ENCODE assay signal across 19 cellular contexts in the genomic region with DNA sequence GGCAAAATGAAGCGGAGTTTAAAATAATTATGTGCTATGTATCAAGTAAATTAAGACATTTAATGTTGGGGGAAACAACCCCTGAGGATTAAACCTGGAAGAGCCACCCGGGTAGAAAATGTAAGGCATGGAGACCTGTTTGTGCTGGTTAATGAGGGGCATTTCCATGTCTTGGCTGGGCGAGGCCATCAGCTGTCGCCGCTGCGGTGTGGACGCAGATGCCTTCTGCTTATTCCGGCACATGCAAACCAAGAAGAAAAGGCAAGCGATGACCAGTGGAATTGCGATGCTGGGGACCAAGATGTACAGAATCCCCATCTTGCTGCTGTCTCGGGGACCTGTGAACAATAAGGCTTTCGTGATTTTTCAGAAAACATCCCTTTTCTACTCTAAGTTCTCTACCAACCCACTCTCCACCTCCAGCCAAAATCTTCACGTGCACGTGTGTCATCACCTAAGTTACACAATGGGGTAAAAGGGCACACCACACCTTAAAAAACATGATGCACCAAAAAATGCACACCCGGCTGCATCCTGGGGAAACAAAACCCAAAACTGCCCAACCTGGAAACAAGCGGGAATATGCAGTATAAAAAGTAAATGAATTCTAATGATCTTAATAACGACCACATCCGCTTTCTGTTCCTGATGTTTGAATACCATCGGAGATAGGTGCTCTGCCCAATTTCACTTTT.
"Had no signal": no experiment of that assay in that cellular context is flagged by ENCODE, and none has a peak within 500 bp of the region (broad histone marks: within the 10 kb centered on the region; RNA-seq: fewer than 3 reads in every experiment).

No MANE protein-coding gene starts in this region.

- H3K36me3 ChIP-seq: brain microvascular endothelial cell had no signal

- H3K27me3 ChIP-seq: brain microvascular endothelial cell had no signal

- H3K9me3 Mint-ChIP-seq: activated CD4-positive, alpha-beta T cell treated with anti-CD3 and anti-CD28 coated beads, Interleukin-2, amount 10 ng/mL, durations not matched to agents 24 days and 14 days; activated CD8-positive, alpha-beta T cell treated with anti-CD3 and anti-CD28 coated beads for 36 hours; activated naive CD4-positive, alpha-beta T cell treated with anti-CD3 and anti-CD28 coated beads, Interleukin-2, amount 10 ng/mL, durations not matched to agents 7 days and 5 days; activated naive CD8-positive, alpha-beta T cell treated with anti-CD3 and anti-CD28 coated beads for 36 hours; activated T-cell treated with anti-CD3 and anti-CD28 coated beads, Interleukin-2, amount 50 U/mL, for 4 hours had no signal

- DNase-seq: activated CD4-positive, CD25-positive, alpha-beta regulatory T cell; activated CD8-positive, alpha-beta memory T cell treated with anti-CD3 and anti-CD28 coated beads, Interleukin-2, amount 50 U/mL, for 4 hours; activated effector memory CD4-positive, alpha-beta T cell treated with Interleukin-2 at 50 U/mL for 16 hours; activated T-cell treated with anti-CD3 and anti-CD28 coated beads for 4 hours; activated T-cell treated with anti-CD3 and anti-CD28 coated beads, Interleukin-2, amount 50 U/mL, for 4 hours; amniotic stem cell; aorta; NCI-H1417 treated with DMSO at 0.1 percent for 48 hours; NCI-H187 treated with DMSO at 0.1 percent for 48 hours; NCI-H446 treated with DMSO at 0.1 percent for 48 hours; Right ventricle myocardium superior; T-helper 9 cell had no signal

- H3K27me3 Mint-ChIP-seq: activated naive CD8-positive, alpha-beta T cell treated with anti-CD3 and anti-CD28 coated beads for 36 hours had no signal

- H3K9ac ChIP-seq: KMS-11 had no signal

- H3K4me1 Mint-ChIP-seq: activated CD4-positive, alpha-beta T cell treated with anti-CD3 and anti-CD28 coated beads, Interleukin-2, amount 10 ng/mL, durations not matched to agents 24 days and 14 days; activated naive CD4-positive, alpha-beta T cell treated with anti-CD3 and anti-CD28 coated beads, Interleukin-2, amount 10 ng/mL, durations not matched to agents 7 days and 5 days; activated naive CD8-positive, alpha-beta T cell treated with anti-CD3 and anti-CD28 coated beads for 36 hours had no signal

- H3K4me2 ChIP-seq: KMS-11 had no signal

- H3K36me3 Mint-ChIP-seq: activated naive CD4-positive, alpha-beta T cell treated with anti-CD3 and anti-CD28 coated beads, Interleukin-2, amount 10 ng/mL, durations not matched to agents 7 days and 5 days; activated naive CD8-positive, alpha-beta T cell treated with anti-CD3 and anti-CD28 coated beads for 36 hours had no signal

- H3K27ac Mint-ChIP-seq: activated CD4-positive, alpha-beta T cell treated with anti-CD3 and anti-CD28 coated beads, Interleukin-2, amount 10 ng/mL, durations not matched to agents 24 days and 14 days; activated CD8-positive, alpha-beta T cell treated with anti-CD3 and anti-CD28 coated beads for 36 hours; activated naive CD4-positive, alpha-beta T cell treated with anti-CD3 and anti-CD28 coated beads, Interleukin-2, amount 10 ng/mL, durations not matched to agents 7 days and 5 days; activated naive CD8-positive, alpha-beta T cell treated with anti-CD3 and anti-CD28 coated beads for 36 hours had no signal

- H3K27ac ChIP-seq: brain microvascular endothelial cell, KMS-11, VCaP had no signal

- H3K4me3 Mint-ChIP-seq: activated CD4-positive, alpha-beta T cell treated with anti-CD3 and anti-CD28 coated beads, Interleukin-2, amount 10 ng/mL, durations not matched to agents 24 days and 14 days; activated CD8-positive, alpha-beta T cell treated with anti-CD3 and anti-CD28 coated beads for 36 hours; activated naive CD4-positive, alpha-beta T cell treated with anti-CD3 and anti-CD28 coated beads, Interleukin-2, amount 10 ng/mL, durations not matched to agents 7 days and 5 days; activated naive CD8-positive, alpha-beta T cell treated with anti-CD3 and anti-CD28 coated beads for 36 hours; activated T-cell treated with anti-CD3 and anti-CD28 coated beads, Interleukin-2, amount 50 U/mL, for 4 hours had no signal
